ENCODE assay signal across 12 cellular contexts in genomic region chr12:802242-802995, GRCh38. TPM values are rescaled to one million over a fixed set of nuclear protein-coding genes. Genes with fewer than 3 reads are reported as not detected.
DNase-seq lines count a peak whose midpoint lies in the region; ATAC-seq, FAIRE-seq and TF ChIP-seq lines count a peak whose summit lies in the region.
"Had no signal": no experiment of that assay in that cellular context is flagged by ENCODE, and none has a peak within 500 bp of the region (broad histone marks: within the 10 kb centered on the region; RNA-seq: fewer than 3 reads in every experiment).

No MANE protein-coding gene starts in this region.

- H3K4me2 ChIP-seq in OCI-LY3 (ENCODE audit: low read length): peak overlapping the region; percentile 11

- peaks cover 72% of the 10 kb centered on the region for H3K4me1 Mint-ChIP-seq in activated naive CD4-positive, alpha-beta T cell treated with anti-CD3 and anti-CD28 coated beads for 36 hours (ENCODE audit: low read depth)
- peaks cover 82% of the 10 kb centered on the region for H3K4me1 Mint-ChIP-seq in stimulated activated naive CD8-positive, alpha-beta T cell treated with anti-CD3 and anti-CD28 coated beads, Interleukin-15, amount 100 ng/mL, for 72 hours

- H3K27ac ChIP-seq in OCI-LY3 (ENCODE audit: low read length) (no peak overlapping the region), A673 (ENCODE audit: low read depth, low read length, poor library complexity, severe bottlenecking) (no peak overlapping the region)
- H3K27ac ChIP-seq: esophagus muscularis mucosa had no signal

- H3K9me3 ChIP-seq in OCI-LY3 (ENCODE audit: insufficient read depth, low read length) (no peaks in the 10 kb centered on the region), A673 (ENCODE audit: low read depth, low read length, poor library complexity, severe bottlenecking) (no peaks in the 10 kb centered on the region)
- H3K9me3 ChIP-seq: esophagus muscularis mucosa had no signal

- no peak overlapping the region for H3K4me3 Mint-ChIP-seq in activated naive CD4-positive, alpha-beta T cell treated with anti-CD3 and anti-CD28 coated beads for 36 hours
- peak overlapping the region; percentile 10 to 21 for H3K4me3 Mint-ChIP-seq in stimulated activated naive CD8-positive, alpha-beta T cell treated with anti-CD3 and anti-CD28 coated beads, Interleukin-15, amount 100 ng/mL, for 72 hours

- peaks cover 98% of the 10 kb centered on the region for H3K79me2 ChIP-seq in OCI-LY3 (ENCODE audit: low read length)

- intact Hi-C loops in activated naive CD4-positive, alpha-beta T cell treated with anti-CD3 and anti-CD28 coated beads for 36 hours (cut with micrococcal nuclease): no loop called here
- intact Hi-C loops in A673 (cut with micrococcal nuclease; ENCODE audit: unreplicated experiment): no loop called here

- FAIRE-seq in islet of Langerhans (lab: Jason Lieb, UNC): peak; percentile 58

- no peak for TF ChIP-seq CTCF in OCI-LY3 (IDR thresholded peaks at IDR 0.05; ENCODE audit: low read depth, low read length)
- TF ChIP-seq CTCF in A673 (conservative IDR thresholded peaks at IDR 0.05; ENCODE audit: low read depth, low read length): no peak

- no peak overlapping the region for H3K9ac ChIP-seq in OCI-LY3 (ENCODE audit: low read length)

- no peaks in the 10 kb centered on the region for H3K27me3 Mint-ChIP-seq in activated naive CD4-positive, alpha-beta T cell treated with anti-CD3 and anti-CD28 coated beads for 36 hours (ENCODE audit: low read depth)
- H3K27me3 Mint-ChIP-seq in stimulated activated naive CD8-positive, alpha-beta T cell treated with anti-CD3 and anti-CD28 coated beads, Interleukin-15, amount 100 ng/mL, for 72 hours: no peaks in the 10 kb centered on the region

- H3K9me3 Mint-ChIP-seq in activated naive CD4-positive, alpha-beta T cell treated with anti-CD3 and anti-CD28 coated beads for 36 hours: no peaks in the 10 kb centered on the region
- no peaks in the 10 kb centered on the region for H3K9me3 Mint-ChIP-seq in stimulated activated naive CD8-positive, alpha-beta T cell treated with anti-CD3 and anti-CD28 coated beads, Interleukin-15, amount 100 ng/mL, for 72 hours

- H3K4me3 ChIP-seq in OCI-LY3 (ENCODE audit: low read length) (no peak overlapping the region), A673 (ENCODE audit: low read depth, low read length, poor library complexity, severe bottlenecking) (no peak overlapping the region)
- H3K4me3 ChIP-seq: esophagus muscularis mucosa had no signal

- peaks cover 54% of the 10 kb centered on the region for H3K4me1 ChIP-seq in OCI-LY3 (ENCODE audit: low read length)
- H3K4me1 ChIP-seq in A673 (ENCODE audit: insufficient read depth, low read length, poor library complexity, severe bottlenecking): peaks cover 14% of the 10 kb centered on the region

- no peaks in the 10 kb centered on the region for H3K27me3 ChIP-seq in OCI-LY3 (ENCODE audit: low read depth, low read length)
- no peaks in the 10 kb centered on the region for H3K27me3 ChIP-seq in A673 (replicated peaks; ENCODE audit: insufficient read depth, low read depth, low read length, poor library complexity)
- H3K27me3 ChIP-seq: esophagus muscularis mucosa had no signal

- H2AFZ ChIP-seq in OCI-LY3 (ENCODE audit: low read depth, low read length): no peak overlapping the region

- no peaks in the 10 kb centered on the region for H3K36me3 Mint-ChIP-seq in activated naive CD4-positive, alpha-beta T cell treated with anti-CD3 and anti-CD28 coated beads for 36 hours (ENCODE audit: low read depth)

- no TSS peak for BruUV-seq in A673 (replicated peaks; lab: Mats Ljungman, UMichigan)

- ATAC-seq in stimulated activated naive CD8-positive, alpha-beta T cell treated with anti-CD3 and anti-CD28 coated beads, Interleukin-15, amount 100 ng/mL, for 72 hours: no peak
- ATAC-seq in HG02763 (IDR thresholded peaks at IDR 0.05; ENCODE audit: unreplicated experiment): no peak

- no peak for DNase-seq in activated naive CD4-positive, alpha-beta T cell treated with anti-CD3 and anti-CD28 coated beads for 36 hours
- no peak for DNase-seq in activated naive CD4-positive, alpha-beta T cell treated with anti-CD3 and anti-CD28 coated beads, Interleukin-2, amount 50 U/mL, for 16 hours
- no peak for DNase-seq in stimulated activated naive CD8-positive, alpha-beta T cell treated with anti-CD3 and anti-CD28 coated beads, Interleukin-15, amount 100 ng/mL, for 72 hours
- no peak for DNase-seq in A673 (ENCODE audit: low spot score)
- no peak for DNase-seq in NCI-H1092 treated with DMSO at 0.1 percent for 48 hours (lab: John Stamatoyannopoulos, UW)
- DNase-seq: activated CD4-positive, alpha-beta T cell treated with anti-CD3 and anti-CD28 coated beads for 4 hours; DND-41; stimulated activated CD8-positive, alpha-beta memory T cell treated with anti-CD3 and anti-CD28 coated beads, Interleukin-4, amount 100 ng/mL, for 48 hours had no signal

- H4K20me1 ChIP-seq in OCI-LY3 (ENCODE audit: insufficient read depth, low read length): peaks cover 85% of the 10 kb centered on the region

- H3K27ac Mint-ChIP-seq in activated naive CD4-positive, alpha-beta T cell treated with anti-CD3 and anti-CD28 coated beads for 36 hours: peak overlapping the region; percentile 50
- peak overlapping the region; percentile 19 to 23 for H3K27ac Mint-ChIP-seq in stimulated activated naive CD8-positive, alpha-beta T cell treated with anti-CD3 and anti-CD28 coated beads, Interleukin-15, amount 100 ng/mL, for 72 hours

- POLR2A ChIA-PET in A673 (lab: Charles Lee; ENCODE audit: low non-redundant PET): no interaction called here

- no peaks in the 10 kb centered on the region for H3K36me3 ChIP-seq in OCI-LY3 (replicated peaks; ENCODE audit: low read depth, low read length)
- H3K36me3 ChIP-seq in A673 (ENCODE audit: insufficient read depth, low read length, poor library complexity, severe bottlenecking): no peaks in the 10 kb centered on the region
- H3K36me3 ChIP-seq: esophagus muscularis mucosa had no signal

- CTCF ChIA-PET in activated naive CD4-positive, alpha-beta T cell treated with anti-CD3 and anti-CD28 coated beads for 36 hours (lab: Charles Lee): interaction anchor here (1.1 kb wide), 1 partner anchor 9 kb away, joined by 6 read pairs; no protein-coding TSS in a partner anchor
- CTCF ChIA-PET in A673 (lab: Charles Lee): no interaction called here

RNA-seq across cellular contexts. Expression of gene WNK1, which starts 50.0 kb away (rescaled TPM):
- total RNA-seq in activated naive CD4-positive, alpha-beta T cell treated with anti-CD3 and anti-CD28 coated beads for 36 hours: 100 to 1,000 TPM; 112 to 134 TPM
- 155 and 161 TPM in 2 replicates for total RNA-seq in A673 (2021)
